Comparison of ENCODE assay signal across 34 cellular contexts in genomic region chr3:66477846-66478245, GRCh38. TPM values are rescaled to one million over a fixed set of nuclear protein-coding genes. Genes with fewer than 3 reads are reported as not detected.
DNase-seq lines count a peak whose midpoint lies in the region; ATAC-seq and TF ChIP-seq lines count a peak whose summit lies in the region.
"Had no signal": no experiment of that assay in that cellular context is flagged by ENCODE, and none has a peak within 500 bp of the region (broad histone marks: within the 10 kb centered on the region; RNA-seq: fewer than 3 reads in every experiment).

No MANE protein-coding gene starts in this region.

- peak overlapping the region; percentile 23 to 66 for H3K27ac ChIP-seq in breast epithelium
- peak overlapping the region; percentile 22 to 90 for H3K27ac ChIP-seq in ascending aorta
- peak overlapping the region; percentile 64 to 71 for H3K27ac ChIP-seq in mucosa of rectum (ENCODE audit: low read depth in 2 of 2, low read length in 2 of 2)
- H3K27ac ChIP-seq in stomach smooth muscle (ENCODE audit: low read length), result peak overlapping the region; percentile 64
- H3K27ac ChIP-seq: cardiac muscle cell, vagina had no signal

- no peak for TF ChIP-seq CTCF in breast epithelium (IDR thresholded peaks at IDR 0.05)
- TF ChIP-seq CTCF in MCF 10A (IDR thresholded peaks at IDR 0.05; ENCODE audit: unreplicated experiment), result no peak
- TF ChIP-seq CTCF in ascending aorta (IDR thresholded peaks at IDR 0.05), result no peak
- TF ChIP-seq CTCF in nephron progenitor cell (IDR thresholded peaks at IDR 0.05), result no peak

- H3K4me1 Mint-ChIP-seq in MCF 10A (ENCODE audit: insufficient read depth, unreplicated experiment), result peaks cover under 1% of the 10 kb centered on the region
- peaks cover 27% of the 10 kb centered on the region for H3K4me1 Mint-ChIP-seq in nephron progenitor cell

- POLR2A ChIA-PET in MCF 10A (lab: Yijun Ruan, JAX), result no interaction called here

- H3K36me3 Mint-ChIP-seq in MCF 10A (ENCODE audit: insufficient read depth, unreplicated experiment) (no peaks in the 10 kb centered on the region), nephron progenitor cell (ENCODE audit: low read depth) (no peaks in the 10 kb centered on the region)
- H3K36me3 Mint-ChIP-seq: mesothelial cell of epicardium, natural killer cell had no signal

- H3K27me3 Mint-ChIP-seq in MCF 10A (ENCODE audit: insufficient read depth, unreplicated experiment), result no peaks in the 10 kb centered on the region
- H3K27me3 Mint-ChIP-seq in nephron progenitor cell (ENCODE audit: low read depth, poor library complexity), result no peaks in the 10 kb centered on the region
- H3K27me3 Mint-ChIP-seq: CD4-positive, CD25-positive, alpha-beta regulatory T cell; dendritic cell treated with granulocyte-macrophage colony-stimulating factor and Interleukin-4, amounts not matched to agents 40 ng/mL and 50 ng/mL, for 4 days had no signal

- no peak overlapping the region for H3K9ac ChIP-seq in mucosa of rectum (ENCODE audit: low read depth in 1 of 2, low read length in 2 of 2)
- no peak overlapping the region for H3K9ac ChIP-seq in stomach smooth muscle (ENCODE audit: low read length in 2 of 2)

- TF ChIP-seq POLR2A in breast epithelium (IDR thresholded peaks at IDR 0.05), result no peak

- no peaks in the 10 kb centered on the region for H3K36me3 ChIP-seq in breast epithelium
- no peaks in the 10 kb centered on the region for H3K36me3 ChIP-seq in ascending aorta
- no peaks in the 10 kb centered on the region for H3K36me3 ChIP-seq in mucosa of rectum (ENCODE audit: control insufficient read depth in 2 of 2, insufficient read depth in 2 of 2, low read length in 2 of 2)
- no peaks in the 10 kb centered on the region for H3K36me3 ChIP-seq in stomach smooth muscle (ENCODE audit: control insufficient read depth in 2 of 2, insufficient read depth in 2 of 2, low read length in 2 of 2)
- H3K36me3 ChIP-seq: cardiac muscle cell, heart left ventricle, vagina had no signal

- H3K4me1 ChIP-seq in breast epithelium (peaks cover 8 to 33% of the 10 kb centered on the region in 2 donors), ascending aorta (peaks cover 24 to 77% of the 10 kb centered on the region in 2 donors), mucosa of rectum (ENCODE audit: control insufficient read depth in 2 of 2, insufficient read depth in 2 of 2, low read length in 2 of 2) (peaks cover 63 to 89% of the 10 kb centered on the region in 2 donors), stomach smooth muscle (ENCODE audit: control insufficient read depth, insufficient read depth, low read length) (peaks cover 89% of the 10 kb centered on the region)

- H3K27me3 ChIP-seq in breast epithelium, result no peaks in the 10 kb centered on the region
- no peaks in the 10 kb centered on the region for H3K27me3 ChIP-seq in ascending aorta
- H3K27me3 ChIP-seq in mucosa of rectum (ENCODE audit: control insufficient read depth in 2 of 2, insufficient read depth in 2 of 2, low read length in 2 of 2), result no peaks in the 10 kb centered on the region
- no peaks in the 10 kb centered on the region for H3K27me3 ChIP-seq in stomach smooth muscle (ENCODE audit: control insufficient read depth in 1 of 2, insufficient read depth in 2 of 2, low read length in 2 of 2)
- H3K27me3 ChIP-seq: cardiac muscle cell, heart left ventricle, vagina had no signal

- H3K4me3 Mint-ChIP-seq in MCF 10A (ENCODE audit: unreplicated experiment), result no peak overlapping the region
- H3K4me3 Mint-ChIP-seq in nephron progenitor cell, result no peak overlapping the region
- H3K4me3 Mint-ChIP-seq: dendritic cell treated with granulocyte-macrophage colony-stimulating factor and Interleukin-4, amounts not matched to agents 40 ng/mL and 50 ng/mL, for 4 days; HFFc6; mesothelial cell of epicardium had no signal

- DNase-seq in breast epithelium (ENCODE audit: low spot score in 2 of 2) (no peak), MCF 10A (ENCODE audit: unreplicated experiment) (no peak), ascending aorta (ENCODE audit: low spot score in 2 of 2) (peak in 1 of 2 donors; percentile 35), nephron progenitor cell (no peak)
- DNase-seq: activated CD4-positive, alpha-beta T cell treated with anti-CD3 and anti-CD28 coated beads for 48 hours; activated CD8-positive, alpha-beta memory T cell treated with anti-CD3 and anti-CD28 coated beads for 24 hours; activated effector memory CD4-positive, alpha-beta T cell treated with Interleukin-2 at 50 U/mL for 16 hours; activated T-cell treated with anti-CD3 and anti-CD28 coated beads for 4 hours; anterior cingulate cortex; CD4-positive, CD25-positive, alpha-beta regulatory T cell; foreskin fibroblast; heart left ventricle; HFFc6; Karpas-422; MV-4-11; natural killer cell; NCI-H146; NCI-H2107; NCI-H446; NCI-H748 treated with DMSO at 0.1 percent for 48 hours; retina; stimulated activated CD4-positive, alpha-beta T cell treated with anti-CD3 and anti-CD28 coated beads, Interleukin-1b, Interleukin-23, amount 100 ng/mL, for 48 hours; stimulated activated naive CD8-positive, alpha-beta T cell treated with anti-CD3 and anti-CD28 coated beads, Interleukin-15, Interleukin-2, amounts not matched to agents 100 U/mL and 50 U/mL, for 24 hours; T-helper 9 cell had no signal

- CTCF ChIA-PET in MCF 10A (lab: Yijun Ruan, JAX), result interaction anchor here (1.1 kb wide), 1 partner anchor 1947 kb away, joined by 4 read pairs; no protein-coding TSS in a partner anchor

- ATAC-seq in GM18867 (IDR thresholded peaks at IDR 0.05; ENCODE audit: unreplicated experiment), result no peak
- no peak for ATAC-seq in GM19023 (IDR thresholded peaks at IDR 0.05; ENCODE audit: unreplicated experiment)
- ATAC-seq: activated naive CD4-positive, alpha-beta T cell treated with anti-CD3 and anti-CD28 coated beads, Interleukin-2, amount 50 U/mL, for 72 hours; esophagus mucosa; heart left ventricle; stimulated activated naive CD8-positive, alpha-beta T cell treated with anti-CD3 and anti-CD28 coated beads, Interleukin-15, Interleukin-2, amounts not matched to agents 100 U/mL and 50 U/mL, for 24 hours had no signal

- H3K9me3 Mint-ChIP-seq in MCF 10A (ENCODE audit: unreplicated experiment) (no peaks in the 10 kb centered on the region), nephron progenitor cell (no peaks in the 10 kb centered on the region)
- H3K9me3 Mint-ChIP-seq: HFFc6, natural killer cell had no signal

- H3K9me3 ChIP-seq in breast epithelium, result no peaks in the 10 kb centered on the region
- H3K9me3 ChIP-seq in ascending aorta, result no peaks in the 10 kb centered on the region
- H3K9me3 ChIP-seq in mucosa of rectum (ENCODE audit: control insufficient read depth in 2 of 2, low read length in 2 of 2), result no peaks in the 10 kb centered on the region
- no peaks in the 10 kb centered on the region for H3K9me3 ChIP-seq in stomach smooth muscle (ENCODE audit: control insufficient read depth in 2 of 2, low read length in 2 of 2)
- H3K9me3 ChIP-seq: heart left ventricle, vagina had no signal

- no peak overlapping the region for H3K27ac Mint-ChIP-seq in MCF 10A (ENCODE audit: low read depth, unreplicated experiment)
- no peak overlapping the region for H3K27ac Mint-ChIP-seq in nephron progenitor cell
- H3K27ac Mint-ChIP-seq: activated naive CD4-positive, alpha-beta T cell treated with anti-CD3 and anti-CD28 coated beads, Interleukin-2, amount 50 U/mL, for 72 hours; dendritic cell treated with granulocyte-macrophage colony-stimulating factor and Interleukin-4, amounts not matched to agents 40 ng/mL and 50 ng/mL, for 4 days; HFFc6; mesothelial cell of epicardium had no signal

- intact Hi-C loops in breast epithelium (cut with DNase I; ENCODE audit: low total_unique reads) (no loop called here), MCF 10A (cut with micrococcal nuclease) (no loop called here), ascending aorta (cut with DNase I) (no loop called here)

- no TSS peak for BruUV-seq in MCF 10A (replicated peaks; lab: Mats Ljungman, UMichigan)

- H3K4me3 ChIP-seq in breast epithelium (no peak overlapping the region), ascending aorta (no peak overlapping the region), mucosa of rectum (ENCODE audit: low read length in 2 of 2) (peak overlapping the region in 1 of 2 donors; percentile 4), stomach smooth muscle (ENCODE audit: low read length in 2 of 2) (no peak overlapping the region)
- H3K4me3 ChIP-seq: cardiac muscle cell, heart left ventricle, vagina had no signal

RNA-seq across cellular contexts. Expression of gene LRIG1, which starts 23.0 kb away (rescaled TPM):
- total RNA-seq in breast epithelium (100 to 1,000 TPM in 2 of 3 donors, 10 to 100 TPM in 1; 66.1 to 227 (median 131) TPM), MCF 10A (2022) (15.2 and 17.2 TPM in 2 replicates), ascending aorta (62.3 TPM)
